10 cellular contexts compared by ENCODE assay signal in genomic region chr1:14742181-14742980, GRCh38.
DNase-seq lines count a peak whose midpoint lies in the region; ATAC-seq and TF ChIP-seq lines count a peak whose summit lies in the region.
"Had no signal": no experiment of that assay in that cellular context is flagged by ENCODE, and none has a peak within 500 bp of the region (broad histone marks: within the 10 kb centered on the region; RNA-seq: fewer than 3 reads in every experiment).

No MANE protein-coding gene starts in this region.

- no peaks in the 10 kb centered on the region for H3K9me3 Mint-ChIP-seq in progenitor cell of endocrine pancreas (ENCODE audit: low read depth)
- H3K9me3 Mint-ChIP-seq: activated T-helper 2 cell treated with anti-CD3 and anti-CD28 coated beads, Interferon-gamma antibody, Interleukin-2, Interleukin-4, amounts not matched to agents 10 μg/mL and 5 μg/mL and 100 μg/mL, durations not matched to agents 14 hours and 24 hours and 36 hours had no signal

- no peak for ATAC-seq in HG03460 (IDR thresholded peaks at IDR 0.05; ENCODE audit: unreplicated experiment)
- ATAC-seq in HG03469 (IDR thresholded peaks at IDR 0.05; ENCODE audit: unreplicated experiment), result no peak
- ATAC-seq in GM19455 (IDR thresholded peaks at IDR 0.05; ENCODE audit: unreplicated experiment), result no peak

- H3K4me1 Mint-ChIP-seq in progenitor cell of endocrine pancreas (ENCODE audit: low read depth), result peaks cover 12% of the 10 kb centered on the region

- H3K4me3 Mint-ChIP-seq in progenitor cell of endocrine pancreas (ENCODE audit: low read depth), result no peak overlapping the region

- H3K27me3 Mint-ChIP-seq in progenitor cell of endocrine pancreas, result peaks cover 10% of the 10 kb centered on the region

- peak; percentile 89 for DNase-seq in GM03348 (ENCODE audit: low spot score)
- DNase-seq in NCI-H226, result peak; percentile 79
- peak; percentile 59 for DNase-seq in epidermal melanocyte (ENCODE audit: insufficient read length, low spot score)
- DNase-seq in progenitor cell of endocrine pancreas (ENCODE audit: low spot score, unreplicated experiment), result no peak
- no peak for DNase-seq in activated CD4-positive, alpha-beta T cell treated with anti-CD3 and anti-CD28 coated beads, Interleukin-2, amount 50 U/mL, for 48 hours
- DNase-seq: NCI-H524 had no signal

- peak overlapping the region; percentile 27 for H3K27ac Mint-ChIP-seq in progenitor cell of endocrine pancreas
- H3K27ac Mint-ChIP-seq: activated T-helper 2 cell treated with anti-CD3 and anti-CD28 coated beads, Interferon-gamma antibody, Interleukin-2, Interleukin-4, amounts not matched to agents 10 μg/mL and 5 μg/mL and 100 μg/mL, durations not matched to agents 14 hours and 24 hours and 36 hours had no signal

- TF ChIP-seq CTCF in progenitor cell of endocrine pancreas (IDR thresholded peaks at IDR 0.05; ENCODE audit: unreplicated experiment), result no peak

- H3K36me3 Mint-ChIP-seq in progenitor cell of endocrine pancreas (ENCODE audit: insufficient read depth), result no peaks in the 10 kb centered on the region

Comparison
In these comparisons a context has a peak if more than half of its experiments do, and no peak if none do; other contexts are left out.
1. DNase-seq: peak in GM03348 (single experiment), NCI-H226 (single experiment) and epidermal melanocyte (single experiment); none in progenitor cell of endocrine pancreas (single experiment) and activated CD4-positive, alpha-beta T cell treated with anti-CD3 and anti-CD28 coated beads, Interleukin-2, amount 50 U/mL, for 48 hours (0 of 2).